ENCODE assay signal across 25 cellular contexts in the genomic region with DNA sequence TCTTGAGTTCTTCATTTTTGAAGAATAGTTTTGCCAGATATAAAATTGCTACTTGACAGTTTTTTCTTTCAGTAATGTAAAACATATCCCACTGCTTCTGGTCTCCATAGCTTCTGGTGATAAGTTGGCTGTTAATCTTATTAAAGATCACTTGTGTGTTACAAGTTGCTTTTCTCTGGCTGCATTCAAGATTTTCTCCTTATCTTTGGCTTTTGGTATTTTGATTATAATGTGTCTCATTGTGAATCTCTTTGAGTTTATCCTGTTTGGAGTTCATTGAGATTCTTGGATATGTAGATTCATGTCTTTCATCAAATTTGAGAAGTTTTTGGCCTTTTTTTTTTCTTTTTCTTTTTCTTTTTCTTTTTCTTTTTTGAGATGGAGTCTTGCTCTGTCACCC.
"Had no signal": no experiment of that assay in that cellular context is flagged by ENCODE, and none has a peak within 500 bp of the region (broad histone marks: within the 10 kb centered on the region; RNA-seq: fewer than 3 reads in every experiment).

No MANE protein-coding gene starts in this region.

- H3K27ac ChIP-seq: brain microvascular endothelial cell, SJSA1 had no signal

- H3K4me1 Mint-ChIP-seq: activated CD4-positive, alpha-beta T cell treated with anti-CD3 and anti-CD28 coated beads, Interleukin-2, amount 10 ng/mL, durations not matched to agents 24 days and 14 days had no signal

- H3K4me3 ChIP-seq: SJSA1 had no signal

- H3K4me1 ChIP-seq: SJSA1 had no signal

- H3K27me3 Mint-ChIP-seq: activated CD4-positive, alpha-beta T cell treated with anti-CD3 and anti-CD28 coated beads, Interleukin-2, amount 10 ng/mL, durations not matched to agents 24 days and 14 days had no signal

- H3K36me3 ChIP-seq: brain microvascular endothelial cell, SJSA1 had no signal

- H3K27me3 ChIP-seq: brain microvascular endothelial cell, SJSA1 had no signal

- ATAC-seq: activated T-cell treated with anti-CD3 and anti-CD28 coated beads, Interleukin-2, amount 50 U/mL, for 4 hours; PC-3 had no signal

- DNase-seq: activated CD4-positive, alpha-beta memory T cell treated with anti-CD3 and anti-CD28 coated beads for 36 hours; activated CD4-positive, alpha-beta T cell treated with anti-CD3 and anti-CD28 coated beads, Interleukin-2, amount 10 ng/mL, durations not matched to agents 24 days and 14 days; activated CD4-positive, CD25-positive, alpha-beta regulatory T cell treated with anti-CD3 and anti-CD28 coated beads, Interleukin-2, amount 50 U/mL, for 72 hours; activated CD8-positive, alpha-beta memory T cell treated with anti-CD3 and anti-CD28 coated beads for 24 hours; activated effector memory CD4-positive, alpha-beta T cell treated with anti-CD3 and anti-CD28 coated beads, Interleukin-2, amount 50 U/mL, for 16 hours; activated naive CD4-positive, alpha-beta T cell treated with Interleukin-2 at 50 U/mL for 16 hours; activated T-cell treated with anti-CD3 and anti-CD28 coated beads, Interleukin-2, amount 50 U/mL, for 4 hours; brain microvascular endothelial cell; cerebellar nuclear complex; Karpas-422; NCI-H1092 treated with DMSO at 0.1 percent for 48 hours; NCI-H1436 treated with DMSO at 0.1 percent for 48 hours; NCI-H187; NCI-H2081; NCI-H2171 treated with DMSO at 0.1 percent for 48 hours; NCI-H226; NCI-H526 treated with DMSO at 0.1 percent for 48 hours; NCI-H82; PC-3; SHP77 had no signal

- H3K27ac Mint-ChIP-seq: activated CD4-positive, alpha-beta memory T cell treated with anti-CD3 and anti-CD28 coated beads for 36 hours; activated CD4-positive, alpha-beta T cell treated with anti-CD3 and anti-CD28 coated beads, Interleukin-2, amount 10 ng/mL, durations not matched to agents 24 days and 14 days; activated naive CD8-positive, alpha-beta T cell; T-helper 1 cell treated with Interleukin-12 subunit alpha and Interleukin-12 subunit beta and Interleukin-4 antibody, amounts not matched to agents 30 μg/mL and 1 μg/mL, for 36 hours had no signal

- H3K4me3 Mint-ChIP-seq: activated CD4-positive, alpha-beta memory T cell treated with anti-CD3 and anti-CD28 coated beads for 36 hours; activated CD4-positive, alpha-beta T cell treated with anti-CD3 and anti-CD28 coated beads, Interleukin-2, amount 10 ng/mL, durations not matched to agents 24 days and 14 days; activated naive CD8-positive, alpha-beta T cell; activated T-cell treated with anti-CD3 and anti-CD28 coated beads, Interleukin-2, amount 50 U/mL, for 4 hours; T-helper 1 cell treated with Interleukin-12 subunit alpha and Interleukin-12 subunit beta and Interleukin-4 antibody, amounts not matched to agents 30 μg/mL and 1 μg/mL, for 36 hours had no signal

- FAIRE-seq: colon, RCC 7860 had no signal
